8 cellular contexts compared by ENCODE assay signal in genomic region chr17:7615265-7615747, GRCh38. TPM values are rescaled to one million over a fixed set of nuclear protein-coding genes. Genes with fewer than 3 reads are reported as not detected.
A peak's percentile ranks its signal among the peaks of the same experiment; 100 is the strongest.
DNase-seq lines count a peak whose midpoint lies in the region; ATAC-seq and TF ChIP-seq lines count a peak whose summit lies in the region.

No MANE protein-coding gene starts in this region.

- no peaks in the 10 kb centered on the region for H3K27me3 ChIP-seq in HAP-1 (ENCODE audit: low read depth)
- no peaks in the 10 kb centered on the region for H3K27me3 ChIP-seq in hepatocyte
- no peaks in the 10 kb centered on the region for H3K27me3 ChIP-seq in spleen (replicated peaks in 1 of 7)

- peak overlapping the region; percentile 87 for H3K27ac Mint-ChIP-seq in activated CD4-positive, alpha-beta memory T cell treated with anti-CD3 and anti-CD28 coated beads for 36 hours

- no peaks in the 10 kb centered on the region for H3K27me3 Mint-ChIP-seq in activated CD4-positive, alpha-beta memory T cell treated with anti-CD3 and anti-CD28 coated beads for 36 hours

- H3K79me2 ChIP-seq in hepatocyte = peaks cover 40% of the 10 kb centered on the region

- intact Hi-C loops in activated CD4-positive, alpha-beta memory T cell treated with anti-CD3 and anti-CD28 coated beads for 36 hours (cut with micrococcal nuclease) = loop anchor here (1.0 to 2.0 kb wide), 6 partner anchors 12 to 504 kb away; partner anchors contain the start of genes POLR2A and SAT2
- intact Hi-C loops in spleen (cut with DNase I; ENCODE audit: low total_unique reads) = no loop called here

- no peaks in the 10 kb centered on the region for H3K9me3 Mint-ChIP-seq in activated CD4-positive, alpha-beta memory T cell treated with anti-CD3 and anti-CD28 coated beads for 36 hours

- H3K27ac ChIP-seq in hepatocyte (peak overlapping the region; percentile 75), spleen (peak overlapping the region; percentile 87 to 99 (median 92))

- DNase-seq in HAP-1 (ENCODE audit: low spot score in 2 of 2) (no peak), hepatocyte (ENCODE audit: low spot score) (no peak), spleen (no peak), NCI-H345 treated with DMSO at 0.1 percent for 48 hours (lab: John Stamatoyannopoulos, UW; ENCODE audit: unreplicated experiment) (no peak), NCI-H187 (lab: John Stamatoyannopoulos, UW) (no peak), NCI-H187 treated with DMSO at 0.1 percent for 48 hours (lab: John Stamatoyannopoulos, UW) (no peak)
- no peak for DNase-seq in activated CD4-positive, alpha-beta memory T cell treated with anti-CD3 and anti-CD28 coated beads for 36 hours

- in situ Hi-C loops in HAP-1 (cut with MboI; ENCODE audit: low sequenced_read_pairs) = no loop called here

- WGBS in hepatocyte (ENCODE audit: low lambda C conversion rate, missing lambda C conversion rate) = 17% methylated on average over 28 of the region's 28 CpGs
- WGBS in spleen, 5 donors = 5 to 10% (median 8%) methylated on average over 28 of the region's 28 CpGs

- H3K36me3 Mint-ChIP-seq in activated CD4-positive, alpha-beta memory T cell treated with anti-CD3 and anti-CD28 coated beads for 36 hours = peaks cover 5% of the 10 kb centered on the region

- H3K4me1 ChIP-seq in HAP-1 = peaks cover 9% of the 10 kb centered on the region
- H3K4me1 ChIP-seq in hepatocyte (ENCODE audit: insufficient read depth) = peaks cover 10% of the 10 kb centered on the region
- H3K4me1 ChIP-seq in spleen = peaks cover 21 to 48% (median 36%) of the 10 kb centered on the region in 6 donors

- TF ChIP-seq CTCF in hepatocyte (IDR thresholded peaks at IDR 0.05; ENCODE audit: poor library complexity) = no peak
- TF ChIP-seq CTCF in spleen (IDR thresholded peaks at IDR 0.05 in 8 of 11, conservative IDR thresholded peaks at IDR 0.05 in 3 of 11) = peak in 1 of 11 experiments; percentile 61

- ATAC-seq in GM18520 (IDR thresholded peaks at IDR 0.05; ENCODE audit: unreplicated experiment) = no peak

- H3K4me2 ChIP-seq in hepatocyte = peak overlapping the region; percentile 72

- H3K4me3 ChIP-seq in HAP-1 (peak overlapping the region; percentile 34), hepatocyte (peak overlapping the region; percentile 21), spleen (peak overlapping the region; percentile 44 to 95 (median 74))

- peak overlapping the region; percentile 78 for H3K4me3 Mint-ChIP-seq in activated CD4-positive, alpha-beta memory T cell treated with anti-CD3 and anti-CD28 coated beads for 36 hours

- peaks cover 31% of the 10 kb centered on the region for H3K4me1 Mint-ChIP-seq in activated CD4-positive, alpha-beta memory T cell treated with anti-CD3 and anti-CD28 coated beads for 36 hours (ENCODE audit: low read depth)

- POLR2A ChIA-PET in activated CD4-positive, alpha-beta memory T cell treated with anti-CD3 and anti-CD28 coated beads for 36 hours (lab: Charles Lee) = interaction anchor here (0.6 to 3.8 kb wide), 8 partner anchors 12 to 174 kb away, joined by 3 to 31 read pairs (median 5); partner anchors contain the start of genes CD68, MPDU1, SAT2 and TP53

- CTCF ChIA-PET in activated CD4-positive, alpha-beta memory T cell treated with anti-CD3 and anti-CD28 coated beads for 36 hours (lab: Charles Lee) = interaction anchor here (0.6 to 5.5 kb wide), 15 partner anchors 9 to 260 kb away, joined by 3 to 38 read pairs (median 4); partner anchors contain the start of genes MPDU1, SAT2, SENP3 and SOX15

- H3K9me3 ChIP-seq in HAP-1 (no peaks in the 10 kb centered on the region), hepatocyte (ENCODE audit: low read depth) (no peaks in the 10 kb centered on the region), spleen (no peaks in the 10 kb centered on the region)

- H4K20me1 ChIP-seq in hepatocyte (ENCODE audit: insufficient read depth, poor library complexity, severe bottlenecking) = peaks cover 26% of the 10 kb centered on the region

- TF ChIP-seq POLR2A in spleen (IDR thresholded peaks at IDR 0.05) = no peak

- H3K36me3 ChIP-seq in HAP-1 (replicated peaks) (peaks cover 6% of the 10 kb centered on the region), hepatocyte (replicated peaks; ENCODE audit: insufficient read depth, low read depth) (no peaks in the 10 kb centered on the region), spleen (peaks cover 0 to 16% (median 3%) of the 10 kb centered on the region in 6 donors)

- peak overlapping the region; percentile 53 for H2AFZ ChIP-seq in hepatocyte

- H3K9me2 ChIP-seq in hepatocyte (replicated peaks; ENCODE audit: insufficient read depth) = no peaks in the 10 kb centered on the region

RNA-seq across cellular contexts. Expression of gene FXR2, which starts 0.6 kb away (rescaled TPM):
- total RNA-seq in activated CD4-positive, alpha-beta memory T cell treated with anti-CD3 and anti-CD28 coated beads for 36 hours = 10 to 100 TPM; 37.5 to 40.1 TPM
- total RNA-seq in hepatocyte (33.0 and 33.7 TPM in 2 replicates), spleen (10 to 100 TPM; 17.7 to 29.3 (median 26.7) TPM)
- polyA plus RNA-seq in hepatocyte (33.8 and 41.6 TPM in 2 replicates), spleen (10 to 100 TPM; 18.9 to 26.9 (median 20.4) TPM)

RNA-seq across cellular contexts. Expression of gene SAT2, which starts 12.3 kb away (rescaled TPM):
- 10 to 100 TPM; 27.4 to 28.2 TPM for total RNA-seq in activated CD4-positive, alpha-beta memory T cell treated with anti-CD3 and anti-CD28 coated beads for 36 hours
- 114 and 130 TPM in 2 replicates for total RNA-seq in hepatocyte
- polyA plus RNA-seq in hepatocyte = 128 and 138 TPM in 2 replicates
- 10 to 100 TPM; 65.1 to 98.6 (median 80.6) TPM for total RNA-seq in spleen
- polyA plus RNA-seq in spleen = 100 to 1,000 TPM; 116 to 229 (median 191) TPM

RNA-seq across cellular contexts. Expression of gene SHBG, which starts 14.6 kb away (rescaled TPM):
- not detected for total RNA-seq in activated CD4-positive, alpha-beta memory T cell treated with anti-CD3 and anti-CD28 coated beads for 36 hours
- total RNA-seq in hepatocyte (6.1 and 9.0 TPM in 2 replicates), spleen (1 to 10 TPM in 2 of 7 donors, under 1 TPM in 3, not detected in 2; 0.49 to 1.9 (median 0.70) TPM)
- polyA plus RNA-seq in hepatocyte (5.3 and 10.0 TPM in 2 replicates), spleen (under 1 TPM; 0.27 to 0.35 (median 0.28) TPM)

RNA-seq across cellular contexts. Expression of gene SOX15, which starts 25.4 kb away (rescaled TPM):
- under 1 TPM in 1 of 2 experiments, not detected in 1; 0.29 TPM for total RNA-seq in activated CD4-positive, alpha-beta memory T cell treated with anti-CD3 and anti-CD28 coated beads for 36 hours
- 0.13 and 0.44 TPM in 2 replicates for total RNA-seq in hepatocyte
- polyA plus RNA-seq in hepatocyte = 0.89 and 0.95 TPM in 2 replicates
- total RNA-seq in spleen = 1 to 10 TPM in 1 of 7 donors, under 1 TPM in 2, not detected in 4; 0.41 to 1.7 (median 0.64) TPM
- polyA plus RNA-seq in spleen = under 1 TPM; 0.20 to 0.44 (median 0.32) TPM

RNA-seq across cellular contexts. Expression of gene MPDU1, which starts 31.7 kb away (rescaled TPM):
- 10 to 100 TPM; 52.6 to 52.9 TPM for total RNA-seq in activated CD4-positive, alpha-beta memory T cell treated with anti-CD3 and anti-CD28 coated beads for 36 hours
- total RNA-seq in hepatocyte (201 and 234 TPM in 2 replicates), spleen (100 to 1,000 TPM in 1 of 7 donors, 10 to 100 TPM in 6; 35.5 to 163 (median 51.2) TPM)
- polyA plus RNA-seq in hepatocyte (109 and 113 TPM in 2 replicates), spleen (10 to 100 TPM; 42.7 to 73.0 (median 59.5) TPM)

Comparison
In these comparisons a context has a peak if more than half of its experiments do, and no peak if none do; other contexts are left out.
1. H3K4me3 ChIP-seq: peak in every context shown above with its lines; median percentile 74 in spleen; 34 in HAP-1; 21 in hepatocyte.